ENCODE assay signal across 9 cellular contexts in the genomic region with DNA sequence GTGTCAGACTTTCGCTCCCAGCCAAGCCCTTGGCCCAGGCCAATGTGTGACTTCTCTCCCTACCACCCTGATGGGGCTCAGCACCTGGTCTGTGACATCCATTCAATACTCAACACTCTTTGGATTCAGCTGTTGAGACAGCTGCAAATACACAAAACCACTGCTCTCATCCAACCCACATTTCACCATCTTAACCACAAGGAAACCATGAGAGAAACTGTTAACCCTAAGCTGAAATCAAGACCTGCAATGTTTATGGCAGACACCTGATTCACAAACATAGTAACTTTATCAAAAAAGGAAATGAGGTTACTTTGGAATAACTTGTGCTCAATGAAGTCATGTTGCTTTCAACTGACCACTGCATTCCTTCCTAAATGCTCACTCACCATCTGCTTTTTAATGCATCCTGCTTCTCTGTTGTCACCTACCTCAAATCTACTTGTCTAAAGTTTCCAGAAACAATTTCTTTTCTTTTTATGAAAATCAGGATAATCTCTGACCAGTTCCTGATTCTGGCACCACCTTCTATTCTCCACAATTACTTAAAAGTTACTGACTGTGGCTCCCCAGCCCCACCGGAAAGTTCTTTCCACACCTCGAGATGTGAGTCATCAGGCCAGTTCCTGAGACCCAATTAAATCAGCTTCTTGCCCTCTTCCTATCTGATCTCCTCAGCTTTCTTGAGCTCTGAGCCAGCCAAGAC.
A peak's percentile ranks its signal among the peaks of the same experiment; 100 is the strongest.
DNase-seq lines count a peak whose midpoint lies in the region; ATAC-seq and TF ChIP-seq lines count a peak whose summit lies in the region.
"Had no signal": no experiment of that assay in that cellular context is flagged by ENCODE, and none has a peak within 500 bp of the region (broad histone marks: within the 10 kb centered on the region; RNA-seq: fewer than 3 reads in every experiment).

No MANE protein-coding gene starts in this region.

- no peaks in the 10 kb centered on the region for H3K36me3 ChIP-seq in thyroid gland
- H3K36me3 ChIP-seq: neutrophil had no signal

- peaks cover 8 to 9% of the 10 kb centered on the region in 2 donors for H3K4me1 ChIP-seq in thyroid gland

- no peak overlapping the region for H3K27ac ChIP-seq in thyroid gland
- H3K27ac ChIP-seq: neutrophil had no signal

- TF ChIP-seq POLR2A in thyroid gland (IDR thresholded peaks at IDR 0.05): no peak

- no peaks in the 10 kb centered on the region for H3K9me3 ChIP-seq in thyroid gland
- H3K9me3 ChIP-seq: neutrophil had no signal

- DNase-seq in GM12865 (ENCODE audit: low read depth) (peak; percentile 50), SW480 (ENCODE audit: low spot score) (peak; percentile 73), islet precursor cell (peak; percentile 85), mesenteric fat pad (ENCODE audit: low spot score) (no peak), thyroid gland (no peak), GM10266 (ENCODE audit: extremely low spot score) (no peak)

- intact Hi-C loops in thyroid gland (cut with DNase I): no loop called here

- TF ChIP-seq CTCF in GM12865 (IDR thresholded peaks at IDR 0.05; ENCODE audit: insufficient read depth, low read depth, low read length, missing control alignments): no peak
- no peak for TF ChIP-seq CTCF in thyroid gland (IDR thresholded peaks at IDR 0.05)
- TF ChIP-seq CTCF in GM10266 (IDR thresholded peaks at IDR 0.05; ENCODE audit: control insufficient read depth, insufficient read depth, low read depth, missing control alignments): no peak

- H3K4me3 ChIP-seq in GM12865 (ENCODE audit: low read depth, low read length) (no peak overlapping the region), thyroid gland (replicated peaks in 1 of 3) (no peak overlapping the region)

- WGBS in thyroid gland, 2 donors: 87 to 88% methylated on average over 3 of the region's 3 CpGs

- ATAC-seq in HG02885 (IDR thresholded peaks at IDR 0.05; ENCODE audit: poor library complexity, unreplicated experiment) (peak; percentile 71), GM19397 (IDR thresholded peaks at IDR 0.05; ENCODE audit: unreplicated experiment) (no peak)

- H3K27me3 ChIP-seq in thyroid gland: no peaks in the 10 kb centered on the region

Comparison
In these comparisons a context has a peak if more than half of its experiments do, and no peak if none do; other contexts are left out.
1. DNase-seq: peak in GM12865 (single experiment), SW480 (single experiment) and islet precursor cell (single experiment); none in mesenteric fat pad (single experiment), thyroid gland (0 of 2) and GM10266 (single experiment).